9 cellular contexts compared by ENCODE assay signal in genomic region chr7:94183289-94183749, GRCh38.
DNase-seq lines count a peak whose midpoint lies in the region; ATAC-seq and TF ChIP-seq lines count a peak whose summit lies in the region.
"Had no signal": no experiment of that assay in that cellular context is flagged by ENCODE, and none has a peak within 500 bp of the region (broad histone marks: within the 10 kb centered on the region; RNA-seq: fewer than 3 reads in every experiment).

No MANE protein-coding gene starts in this region.

- H3K9ac ChIP-seq in SK-N-MC (ENCODE audit: insufficient read length) (peak overlapping the region; percentile 60), colonic mucosa (ENCODE audit: low read depth in 2 of 2, low read length in 2 of 2) (no peak overlapping the region)

- no peaks in the 10 kb centered on the region for H3K27me3 Mint-ChIP-seq in activated T-cell treated with anti-CD3 and anti-CD28 coated beads, Interleukin-2, amount 50 U/mL, for 4 hours (ENCODE audit: low read depth)

- no peaks in the 10 kb centered on the region for H3K9me3 Mint-ChIP-seq in activated T-cell treated with anti-CD3 and anti-CD28 coated beads, Interleukin-2, amount 50 U/mL, for 4 hours

- H3K27ac ChIP-seq in SK-N-MC, result peak overlapping the region; percentile 91
- H3K27ac ChIP-seq in gastroesophageal sphincter, result peak overlapping the region in 3 of 4 donors; percentile 48 to 70 (median 64)
- H3K27ac ChIP-seq in colonic mucosa, result no peak overlapping the region

- ATAC-seq in GM18511 (IDR thresholded peaks at IDR 0.05; ENCODE audit: unreplicated experiment) (peak; percentile 40), gastroesophageal sphincter (peak; percentile 93), sciatic nerve (peak; percentile 93), GM18870 (IDR thresholded peaks at IDR 0.05; ENCODE audit: unreplicated experiment) (no peak)
- ATAC-seq in activated T-cell treated with anti-CD3 and anti-CD28 coated beads, Interleukin-2, amount 50 U/mL, for 4 hours, result no peak

- WGBS in gastroesophageal sphincter (ENCODE audit: low coverage in 1 of 2), 2 donors, result 13 to 29% methylated on average over 2 of the region's 2 CpGs

- H3K27me3 ChIP-seq in gastroesophageal sphincter (no peaks in the 10 kb centered on the region), colonic mucosa (no peaks in the 10 kb centered on the region)

- no peaks in the 10 kb centered on the region for H3K36me3 Mint-ChIP-seq in activated T-cell treated with anti-CD3 and anti-CD28 coated beads, Interleukin-2, amount 50 U/mL, for 4 hours (ENCODE audit: insufficient read depth)

- no peak for TF ChIP-seq EP300 in gastroesophageal sphincter (IDR thresholded peaks at IDR 0.05)

- no peak overlapping the region for H3K4me3 Mint-ChIP-seq in activated T-cell treated with anti-CD3 and anti-CD28 coated beads, Interleukin-2, amount 50 U/mL, for 4 hours

- H3K9me3 ChIP-seq in SK-N-MC (ENCODE audit: low read depth, low read length), result no peaks in the 10 kb centered on the region
- H3K9me3 ChIP-seq in gastroesophageal sphincter, result no peaks in the 10 kb centered on the region
- H3K9me3 ChIP-seq in colonic mucosa, result no peaks in the 10 kb centered on the region

- no peak for TF ChIP-seq POLR2A in gastroesophageal sphincter (IDR thresholded peaks at IDR 0.05)

- peak; percentile 78 for DNase-seq in SK-N-MC (ENCODE audit: low read depth, low spot score)
- no peak for DNase-seq in sciatic nerve (ENCODE audit: low spot score)
- no peak for DNase-seq in activated CD8-positive, alpha-beta memory T cell treated with anti-CD3 and anti-CD28 coated beads for 24 hours
- DNase-seq in colonic mucosa, result no peak
- no peak for DNase-seq in activated T-cell treated with anti-CD3 and anti-CD28 coated beads, Interleukin-2, amount 50 U/mL, for 4 hours
- DNase-seq: RPMI8226 had no signal

- H3K4me1 ChIP-seq in gastroesophageal sphincter, result peaks cover 0 to 3% (median 0%) of the 10 kb centered on the region in 3 donors
- no peaks in the 10 kb centered on the region for H3K4me1 ChIP-seq in colonic mucosa

- TF ChIP-seq CTCF in gastroesophageal sphincter (IDR thresholded peaks at IDR 0.05), result no peak
- TF ChIP-seq CTCF in colonic mucosa (IDR thresholded peaks at IDR 0.05), result no peak

- H3K36me3 ChIP-seq in SK-N-MC (ENCODE audit: insufficient read depth, low read length) (no peaks in the 10 kb centered on the region), gastroesophageal sphincter (no peaks in the 10 kb centered on the region), colonic mucosa (no peaks in the 10 kb centered on the region)

- H3K4me3 ChIP-seq in SK-N-MC (peak overlapping the region; percentile 34), gastroesophageal sphincter (no peak overlapping the region), colonic mucosa (no peak overlapping the region)

- no peaks in the 10 kb centered on the region for H3K4me1 Mint-ChIP-seq in activated T-cell treated with anti-CD3 and anti-CD28 coated beads, Interleukin-2, amount 50 U/mL, for 4 hours (ENCODE audit: low read depth)

- intact Hi-C loops in sciatic nerve (cut with DNase I), result no loop called here
- intact Hi-C loops in colonic mucosa (cut with DNase I), result no loop called here

Comparison
In these comparisons a context has a peak if more than half of its experiments do, and no peak if none do; other contexts are left out.
1. ATAC-seq: peak in GM18511 (single experiment), gastroesophageal sphincter (single experiment) and sciatic nerve (single experiment); none in GM18870 (single experiment) and activated T-cell treated with anti-CD3 and anti-CD28 coated beads, Interleukin-2, amount 50 U/mL, for 4 hours (0 of 2).